ENCODE assay signal across 30 cellular contexts in genomic region chr2:156657809-156658208, GRCh38.
DNase-seq lines count a peak whose midpoint lies in the region; ATAC-seq, FAIRE-seq and TF ChIP-seq lines count a peak whose summit lies in the region.
"Had no signal": no experiment of that assay in that cellular context is flagged by ENCODE, and none has a peak within 500 bp of the region (broad histone marks: within the 10 kb centered on the region; RNA-seq: fewer than 3 reads in every experiment).

No MANE protein-coding gene starts in this region.

- no peak for TF ChIP-seq POLR2A in HepG2 (IDR thresholded peaks at IDR 0.05; ENCODE audit: insufficient read depth in 1 of 2, low read depth in 2 of 2, low read length in 2 of 2)

- H3K4me3 ChIP-seq in liver (ENCODE audit: low read depth in 1 of 3, low read length in 3 of 3) (no peak overlapping the region), HepG2 (replicated peaks in 1 of 3; ENCODE audit: insufficient read depth in 1 of 3, low read depth in 2 of 3, low read length in 3 of 3) (no peak overlapping the region), fibroblast of mammary gland (ENCODE audit: control insufficient read depth, low read depth, low read length) (no peak overlapping the region)
- H3K4me3 ChIP-seq: tibial artery had no signal

- no peaks in the 10 kb centered on the region for H3K27me3 ChIP-seq in liver (ENCODE audit: control insufficient read depth in 4 of 4, insufficient read depth in 4 of 4, low read length in 3 of 4)
- H3K27me3 ChIP-seq in HepG2 (ENCODE audit: control insufficient read depth in 1 of 2, insufficient read depth in 2 of 2, low read length in 2 of 2): no peaks in the 10 kb centered on the region
- H3K27me3 ChIP-seq: tibial artery had no signal

- H3K36me3 ChIP-seq in liver (ENCODE audit: control insufficient read depth in 4 of 4, insufficient read depth in 3 of 4, low read depth in 1 of 4, low read length in 3 of 4) (no peaks in the 10 kb centered on the region), HepG2 (replicated peaks in 1 of 2; ENCODE audit: control insufficient read depth in 1 of 2, insufficient read depth in 2 of 2, low read length in 2 of 2) (no peaks in the 10 kb centered on the region)
- H3K36me3 ChIP-seq: tibial artery had no signal

- DNase-seq in HepG2 (ENCODE audit: low spot score) (no peak), SIG-M5 treated with dmso at 0.1 percent for 504 hours (lab: John Stamatoyannopoulos, UW; ENCODE audit: unreplicated experiment) (peak; percentile 92), fibroblast of mammary gland (ENCODE audit: low read depth) (peak; percentile 68), activated gamma-delta T cell (lab: John Stamatoyannopoulos, UW) (no peak), ureter (ENCODE audit: low spot score) (no peak)
- no peak for DNase-seq in stimulated activated naive CD4-positive, alpha-beta T cell (lab: John Stamatoyannopoulos, UW)
- DNase-seq: 8988T; activated CD4-positive, alpha-beta T cell treated with anti-CD3 and anti-CD28 coated beads, Interleukin-2, amount 10 ng/mL, durations not matched to agents 7 days and 5 days; activated CD8-positive, alpha-beta memory T cell treated with anti-CD3 and anti-CD28 coated beads, Interleukin-2, amount 10 ng/mL, durations not matched to agents 7 days and 5 days; cerebellar nuclear complex; DMS79; effector CD8-positive, alpha-beta T cell; NCI-H1436 treated with DMSO at 0.1 percent for 48 hours; NCI-H2171; NCI-H526; occipital lobe; Right ventricle myocardium superior; stimulated activated CD4-positive, alpha-beta T cell treated with anti-CD3 and anti-CD28 coated beads, Interleukin-12 subunit alpha, Interleukin-12 subunit beta, amount 100 ng/mL, for 4 hours; stimulated activated CD4-positive, alpha-beta T cell treated with anti-CD3 and anti-CD28 coated beads, Interleukin-4, amount 100 ng/mL, for 4 hours; stimulated activated naive CD8-positive, alpha-beta T cell treated with anti-CD3 and anti-CD28 coated beads, Interleukin-15, amount 100 ng/mL, for 72 hours; T-helper 1 cell; tibial artery had no signal

- CTCF ChIA-PET in HepG2 (lab: Yijun Ruan, JAX; ENCODE audit: low intra/inter-chr PET ratio, low total read pairs): no interaction called here

- H3K4me1 ChIP-seq in liver (ENCODE audit: control insufficient read depth in 4 of 4, insufficient read depth in 4 of 4, low read length in 3 of 4): peaks cover 0 to 7% (median 4%) of the 10 kb centered on the region in 4 donors
- no peaks in the 10 kb centered on the region for H3K4me1 ChIP-seq in HepG2 (ENCODE audit: insufficient read depth, low read length)
- H3K4me1 ChIP-seq: tibial artery had no signal

- H3K4me3 Mint-ChIP-seq in stimulated activated memory B cell treated with anti-CD40 and anti-IgM and Interleukin-4, amounts not matched to agents 10 μg/mL and 1 μg/mL and 100 μg/mL, for 72 hours: no peak overlapping the region
- H3K4me3 Mint-ChIP-seq: activated CD4-positive, alpha-beta T cell treated with anti-CD3 and anti-CD28 coated beads, Interleukin-2, amount 10 ng/mL, durations not matched to agents 7 days and 5 days; activated CD8-positive, alpha-beta memory T cell treated with anti-CD3 and anti-CD28 coated beads, Interleukin-2, amount 10 ng/mL, durations not matched to agents 7 days and 5 days; activated T-helper 1 cell treated with anti-CD3 and anti-CD28 coated beads, Interleukin-12 subunit alpha, Interleukin-12 subunit beta, Interleukin-2, Interleukin-4 antibody, amounts not matched to agents 30 ng/mL and 10 ng/mL and 1 ng/mL, durations not matched to agents 14 hours and 24 hours and 36 hours; B cell; stimulated activated naive CD8-positive, alpha-beta T cell treated with anti-CD3 and anti-CD28 coated beads, Interleukin-15, amount 100 ng/mL, for 72 hours had no signal

- no peak overlapping the region for H2AFZ ChIP-seq in HepG2 (ENCODE audit: low read length)

- TF ChIP-seq EP300 in HepG2 (IDR thresholded peaks at IDR 0.05; ENCODE audit: low read depth in 2 of 2, low read length in 2 of 2) (no peak), HepG2 (CRISPR knock-in tag; IDR thresholded peaks at IDR 0.05; ENCODE audit: borderline replicate concordance) (no peak)

- H3K9me3 Mint-ChIP-seq in stimulated activated memory B cell treated with anti-CD40 and anti-IgM and Interleukin-4, amounts not matched to agents 10 μg/mL and 1 μg/mL and 100 μg/mL, for 72 hours: no peaks in the 10 kb centered on the region
- H3K9me3 Mint-ChIP-seq: activated CD4-positive, alpha-beta T cell treated with anti-CD3 and anti-CD28 coated beads, Interleukin-2, amount 10 ng/mL, durations not matched to agents 7 days and 5 days; activated naive CD4-positive, alpha-beta T cell treated with anti-CD3 and anti-CD28 coated beads, Interleukin-2, amount 50 U/mL, for 72 hours; activated T-helper 1 cell treated with anti-CD3 and anti-CD28 coated beads, Interleukin-12 subunit alpha, Interleukin-12 subunit beta, Interleukin-2, Interleukin-4 antibody, amounts not matched to agents 30 ng/mL and 10 ng/mL and 1 ng/mL, durations not matched to agents 14 hours and 24 hours and 36 hours; stimulated activated naive CD8-positive, alpha-beta T cell treated with anti-CD3 and anti-CD28 coated beads, Interleukin-15, amount 100 ng/mL, for 72 hours had no signal

- no peaks in the 10 kb centered on the region for H3K4me1 Mint-ChIP-seq in stimulated activated memory B cell treated with anti-CD40 and anti-IgM and Interleukin-4, amounts not matched to agents 10 μg/mL and 1 μg/mL and 100 μg/mL, for 72 hours
- H3K4me1 Mint-ChIP-seq: activated CD4-positive, alpha-beta T cell treated with anti-CD3 and anti-CD28 coated beads, Interleukin-2, amount 10 ng/mL, durations not matched to agents 7 days and 5 days; activated CD8-positive, alpha-beta memory T cell treated with anti-CD3 and anti-CD28 coated beads, Interleukin-2, amount 10 ng/mL, durations not matched to agents 7 days and 5 days; B cell; stimulated activated naive CD8-positive, alpha-beta T cell treated with anti-CD3 and anti-CD28 coated beads, Interleukin-15, amount 100 ng/mL, for 72 hours had no signal

- no peaks in the 10 kb centered on the region for H3K27me3 Mint-ChIP-seq in stimulated activated memory B cell treated with anti-CD40 and anti-IgM and Interleukin-4, amounts not matched to agents 10 μg/mL and 1 μg/mL and 100 μg/mL, for 72 hours
- H3K27me3 Mint-ChIP-seq: B cell; stimulated activated naive CD8-positive, alpha-beta T cell treated with anti-CD3 and anti-CD28 coated beads, Interleukin-15, amount 100 ng/mL, for 72 hours had no signal

- in situ Hi-C loops in HepG2 (cut with HindIII; ENCODE audit: extremely low pct_ligation_motif_present, low pct_unique_long_range_greater_than_20kb): no loop called here

- H3K4me2 ChIP-seq in HepG2 (ENCODE audit: low read depth, low read length): no peak overlapping the region

- H3K9me3 ChIP-seq in liver (ENCODE audit: control insufficient read depth in 4 of 4, low read length in 3 of 4): no peaks in the 10 kb centered on the region
- peaks cover 15% of the 10 kb centered on the region; the same call in 1 of the 2 replicates for H3K9me3 ChIP-seq in HepG2 (ENCODE audit: low read length)
- H3K9me3 ChIP-seq: tibial artery had no signal

- ATAC-seq in HepG2: no peak
- ATAC-seq in stimulated activated memory B cell treated with anti-CD40 and anti-IgM and Interleukin-4, amounts not matched to agents 10 μg/mL and 1 μg/mL and 100 μg/mL, for 72 hours: no peak
- ATAC-seq: activated CD8-positive, alpha-beta memory T cell treated with anti-CD3 and anti-CD28 coated beads, Interleukin-2, amount 10 ng/mL, durations not matched to agents 7 days and 5 days; activated naive CD4-positive, alpha-beta T cell treated with anti-CD3 and anti-CD28 coated beads, Interleukin-2, amount 50 U/mL, for 72 hours; HCT116; stimulated activated naive CD8-positive, alpha-beta T cell treated with anti-CD3 and anti-CD28 coated beads, Interleukin-15, amount 100 ng/mL, for 72 hours had no signal

- TF ChIP-seq CTCF in liver (IDR thresholded peaks at IDR 0.05; ENCODE audit: low read depth, low read length, missing input control) (no peak), HepG2 (CRISPR knock-in tag; IDR thresholded peaks at IDR 0.05) (no peak), fibroblast of mammary gland (conservative IDR thresholded peaks at IDR 0.05; ENCODE audit: control insufficient read depth, insufficient read depth, low read depth, low read length) (no peak)

- H3K36me3 Mint-ChIP-seq in stimulated activated memory B cell treated with anti-CD40 and anti-IgM and Interleukin-4, amounts not matched to agents 10 μg/mL and 1 μg/mL and 100 μg/mL, for 72 hours: no peaks in the 10 kb centered on the region
- H3K36me3 Mint-ChIP-seq: activated CD8-positive, alpha-beta memory T cell treated with anti-CD3 and anti-CD28 coated beads, Interleukin-2, amount 10 ng/mL, durations not matched to agents 7 days and 5 days; activated naive CD4-positive, alpha-beta T cell treated with anti-CD3 and anti-CD28 coated beads, Interleukin-2, amount 50 U/mL, for 72 hours had no signal

- no peak overlapping the region for H3K27ac Mint-ChIP-seq in stimulated activated memory B cell treated with anti-CD40 and anti-IgM and Interleukin-4, amounts not matched to agents 10 μg/mL and 1 μg/mL and 100 μg/mL, for 72 hours
- H3K27ac Mint-ChIP-seq: activated CD4-positive, alpha-beta T cell treated with anti-CD3 and anti-CD28 coated beads, Interleukin-2, amount 10 ng/mL, durations not matched to agents 7 days and 5 days; activated CD8-positive, alpha-beta memory T cell treated with anti-CD3 and anti-CD28 coated beads, Interleukin-2, amount 10 ng/mL, durations not matched to agents 7 days and 5 days; activated naive CD4-positive, alpha-beta T cell treated with anti-CD3 and anti-CD28 coated beads, Interleukin-2, amount 50 U/mL, for 72 hours; activated T-helper 1 cell treated with anti-CD3 and anti-CD28 coated beads, Interleukin-12 subunit alpha, Interleukin-12 subunit beta, Interleukin-2, Interleukin-4 antibody, amounts not matched to agents 30 ng/mL and 10 ng/mL and 1 ng/mL, durations not matched to agents 14 hours and 24 hours and 36 hours; B cell; stimulated activated naive CD8-positive, alpha-beta T cell treated with anti-CD3 and anti-CD28 coated beads, Interleukin-15, amount 100 ng/mL, for 72 hours had no signal

- BruUV-seq in HepG2 (replicated peaks; lab: Mats Ljungman, UMichigan): no TSS peak

- H3K27ac ChIP-seq in liver (ENCODE audit: low read depth in 1 of 2, low read length in 2 of 2) (no peak overlapping the region), HepG2 (ENCODE audit: extremely low read length, insufficient read depth, low read length) (no peak overlapping the region)
- H3K27ac ChIP-seq: tibial artery had no signal

- 51% methylated on average over 2 of the region's 2 CpGs for WGBS in liver
- 5% methylated on average over 2 of the region's 2 CpGs for WGBS in HepG2 (ENCODE audit: low lambda C conversion rate)

- TF ChIP-seq RAD21 in liver (IDR thresholded peaks at IDR 0.05) (peak in 1 of 2 donors; percentile 47), HepG2 (CRISPR knock-in tag; IDR thresholded peaks at IDR 0.05) (no peak)

- intact Hi-C loops in HepG2 (cut with micrococcal nuclease; ENCODE audit: unreplicated experiment): no loop called here

- no peak overlapping the region for H3K9ac ChIP-seq in liver (ENCODE audit: low read depth in 1 of 2, low read length in 2 of 2)
- no peak overlapping the region for H3K9ac ChIP-seq in HepG2 (ENCODE audit: insufficient read depth, low read depth, low read length)

- no peaks in the 10 kb centered on the region for H3K79me2 ChIP-seq in HepG2 (ENCODE audit: insufficient read depth, low read length)

- FAIRE-seq in HepG2 (lab: Jason Lieb, UNC): no peak
- FAIRE-seq: astrocyte, HTR-8/SVneo had no signal

- H4K20me1 ChIP-seq in HepG2 (ENCODE audit: insufficient read depth, low read length): no peaks in the 10 kb centered on the region

- POLR2A ChIA-PET in HepG2 (lab: Yijun Ruan, JAX): no interaction called here

Comparison
In these comparisons a context has a peak if more than half of its experiments do, and no peak if none do; other contexts are left out.
1. DNase-seq: peak in SIG-M5 treated with dmso at 0.1 percent for 504 hours (single experiment) and fibroblast of mammary gland (single experiment); none in HepG2 (single experiment), activated gamma-delta T cell (single experiment), stimulated activated naive CD4-positive, alpha-beta T cell (0 of 6) and ureter (single experiment).